Comparison of ENCODE assay signal across 11 cellular contexts in genomic region chr2:241736111-241736510, GRCh38. TPM values are rescaled to one million over a fixed set of nuclear protein-coding genes. Genes with fewer than 3 reads are reported as not detected.
A peak's percentile ranks its signal among the peaks of the same experiment; 100 is the strongest.
DNase-seq lines count a peak whose midpoint lies in the region; ATAC-seq and TF ChIP-seq lines count a peak whose summit lies in the region.
"Had no signal": no experiment of that assay in that cellular context is flagged by ENCODE, and none has a peak within 500 bp of the region (broad histone marks: within the 10 kb centered on the region; RNA-seq: fewer than 3 reads in every experiment).

No MANE protein-coding gene starts in this region.

- peaks cover 14% of the 10 kb centered on the region for H3K79me2 ChIP-seq in GM23248 (ENCODE audit: insufficient read depth)

- DNase-seq in GM23248 (no peak), T-helper 9 cell (no peak), occipital lobe (lab: John Stamatoyannopoulos, UW) (no peak), heart right ventricle (no peak), NCI-H2029 (lab: John Stamatoyannopoulos, UW) (no peak)
- DNase-seq in activated T-helper 2 cell treated with anti-CD3 and anti-CD28 coated beads, Interferon-gamma antibody, Interleukin-2, Interleukin-4, amounts not matched to agents 10 μg/mL and 5 μg/mL and 100 μg/mL, durations not matched to agents 14 hours and 24 hours and 36 hours (ENCODE audit: low spot score) = no peak
- no peak for DNase-seq in naive thymus-derived CD4-positive, alpha-beta T cell
- DNase-seq: stimulated activated CD4-positive, alpha-beta T cell treated with anti-CD3 and anti-CD28 coated beads, Interleukin-15, amount 100 ng/mL, for 24 hours had no signal

- no peak for ATAC-seq in naive thymus-derived CD4-positive, alpha-beta T cell
- ATAC-seq in heart right ventricle = no peak

- H3K9me3 ChIP-seq in BLaER1 treated with 17β-estradiol and CSF1 and Interleukin-3, amounts not matched to agents 10 nM and 100 nM (replicated peaks in 1 of 11) = no peaks in the 10 kb centered on the region
- H3K9me3 ChIP-seq in GM23248 (ENCODE audit: low read depth) = no peaks in the 10 kb centered on the region
- H3K9me3 ChIP-seq in naive thymus-derived CD4-positive, alpha-beta T cell (ENCODE audit: control insufficient read depth in 2 of 3, low read length in 3 of 3) = no peaks in the 10 kb centered on the region
- no peaks in the 10 kb centered on the region for H3K9me3 ChIP-seq in heart right ventricle

- TF ChIP-seq CTCF in heart right ventricle (IDR thresholded peaks at IDR 0.05) = no peak

- peaks cover 13% of the 10 kb centered on the region for H3K36me3 Mint-ChIP-seq in activated T-helper 2 cell treated with anti-CD3 and anti-CD28 coated beads, Interferon-gamma antibody, Interleukin-2, Interleukin-4, amounts not matched to agents 10 μg/mL and 5 μg/mL and 100 μg/mL, durations not matched to agents 14 hours and 24 hours and 36 hours (ENCODE audit: low read depth)
- peaks cover 0 to 5% (median 0%) of the 10 kb centered on the region in 5 donors for H3K36me3 Mint-ChIP-seq in naive thymus-derived CD4-positive, alpha-beta T cell

- POLR2A ChIA-PET in naive thymus-derived CD4-positive, alpha-beta T cell (lab: Charles Lee) = interaction anchor here (1.0 to 1.2 kb wide), 2 partner anchors 34 to 133 kb away, joined by 3 to 5 read pairs; partner anchors contain the start of gene ING5

- H2AFZ ChIP-seq in GM23248 = no peak overlapping the region

- H3K4me2 ChIP-seq in BLaER1 treated with 17β-estradiol and CSF1 and Interleukin-3, amounts not matched to agents 10 nM and 100 nM = peak overlapping the region; percentile 85 to 99 (median 97)
- H3K4me2 ChIP-seq in GM23248 (ENCODE audit: unreplicated experiment) = peak overlapping the region; percentile 70

- in situ Hi-C loops in GM23248 (cut with MboI) = no loop called here

- H3K4me3 Mint-ChIP-seq in activated T-helper 2 cell treated with anti-CD3 and anti-CD28 coated beads, Interferon-gamma antibody, Interleukin-2, Interleukin-4, amounts not matched to agents 10 μg/mL and 5 μg/mL and 100 μg/mL, durations not matched to agents 14 hours and 24 hours and 36 hours (ENCODE audit: low read depth) = peak overlapping the region; percentile 73
- peak overlapping the region; percentile 79 to 89 (median 84) for H3K4me3 Mint-ChIP-seq in naive thymus-derived CD4-positive, alpha-beta T cell

- H3K9ac ChIP-seq in BLaER1 treated with 17β-estradiol and CSF1 and Interleukin-3, amounts not matched to agents 10 nM and 100 nM = peak overlapping the region; percentile 88 to 96 (median 94); a peak in 18 of 22 replicates
- no peak overlapping the region for H3K9ac ChIP-seq in GM23248

- peaks cover 0 to 21% (median 5%) of the 10 kb centered on the region in 11 experiments; a peak in 6 of 22 replicates for H3K36me3 ChIP-seq in BLaER1 treated with 17β-estradiol and CSF1 and Interleukin-3, amounts not matched to agents 10 nM and 100 nM
- H3K36me3 ChIP-seq in GM23248 (ENCODE audit: low read depth) (no peaks in the 10 kb centered on the region), heart right ventricle (peaks cover 0 to 12% (median 0%) of the 10 kb centered on the region in 9 donors)
- peaks cover 0 to 12% (median 0%) of the 10 kb centered on the region in 3 experiments for H3K36me3 ChIP-seq in naive thymus-derived CD4-positive, alpha-beta T cell (ENCODE audit: control insufficient read depth in 2 of 3, insufficient read depth in 3 of 3, low read length in 3 of 3)

- 69 to 71% methylated on average over 3 of the region's 3 CpGs for WGBS in GM23248 (ENCODE audit: low coverage in 1 of 2, low lambda C conversion rate in 2 of 2, missing lambda C conversion rate in 2 of 2), 2 experiments
- 85 to 88% methylated on average over 3 of the region's 3 CpGs for WGBS in heart right ventricle, 2 donors

- peaks cover 0 to 40% (median 8%) of the 10 kb centered on the region in 11 experiments; a peak in 9 of 22 replicates for H4K20me1 ChIP-seq in BLaER1 treated with 17β-estradiol and CSF1 and Interleukin-3, amounts not matched to agents 10 nM and 100 nM
- no peaks in the 10 kb centered on the region for H4K20me1 ChIP-seq in GM23248 (ENCODE audit: insufficient read depth)

- H3K4me3 ChIP-seq in BLaER1 treated with 17β-estradiol and CSF1 and Interleukin-3, amounts not matched to agents 10 nM and 100 nM = peak overlapping the region in 8 of 10 experiments; percentile 77 to 95 (median 80); a peak in 13 of 20 replicates
- H3K4me3 ChIP-seq in GM23248 = no peak overlapping the region
- no peak overlapping the region for H3K4me3 ChIP-seq in naive thymus-derived CD4-positive, alpha-beta T cell (ENCODE audit: low read length)
- peak overlapping the region in 1 of 10 donors; percentile 86 for H3K4me3 ChIP-seq in heart right ventricle

- peak overlapping the region in 10 of 11 experiments; percentile 92 to 98 (median 94); a peak in 17 of 22 replicates for H3K27ac ChIP-seq in BLaER1 treated with 17β-estradiol and CSF1 and Interleukin-3, amounts not matched to agents 10 nM and 100 nM
- H3K27ac ChIP-seq in GM23248 (no peak overlapping the region), heart right ventricle (peak overlapping the region in 2 of 10 donors; percentile 93 to 96)
- no peak overlapping the region for H3K27ac ChIP-seq in naive thymus-derived CD4-positive, alpha-beta T cell (ENCODE audit: low read depth, low read length)

- H3K9me2 ChIP-seq in GM23248 (ENCODE audit: insufficient read depth) = no peaks in the 10 kb centered on the region

- H3K27me3 ChIP-seq in BLaER1 treated with 17β-estradiol and CSF1 and Interleukin-3, amounts not matched to agents 10 nM and 100 nM = no peaks in the 10 kb centered on the region
- H3K27me3 ChIP-seq in GM23248 (replicated peaks; ENCODE audit: insufficient read depth) = no peaks in the 10 kb centered on the region
- no peaks in the 10 kb centered on the region for H3K27me3 ChIP-seq in naive thymus-derived CD4-positive, alpha-beta T cell (ENCODE audit: control insufficient read depth in 2 of 2, insufficient read depth in 2 of 2, low read length in 2 of 2)
- no peaks in the 10 kb centered on the region for H3K27me3 ChIP-seq in heart right ventricle

- H3F3A ChIP-seq in GM23248 (ENCODE audit: insufficient read depth) = no peaks in the 10 kb centered on the region

- H3K4me1 Mint-ChIP-seq in activated T-helper 2 cell treated with anti-CD3 and anti-CD28 coated beads, Interferon-gamma antibody, Interleukin-2, Interleukin-4, amounts not matched to agents 10 μg/mL and 5 μg/mL and 100 μg/mL, durations not matched to agents 14 hours and 24 hours and 36 hours (ENCODE audit: low read depth) = peaks cover 36% of the 10 kb centered on the region
- peaks cover 9 to 59% (median 39%) of the 10 kb centered on the region in 7 donors for H3K4me1 Mint-ChIP-seq in naive thymus-derived CD4-positive, alpha-beta T cell

- CTCF ChIA-PET in naive thymus-derived CD4-positive, alpha-beta T cell (lab: Charles Lee) = no interaction called here

- intact Hi-C loops in activated T-helper 2 cell treated with anti-CD3 and anti-CD28 coated beads, Interferon-gamma antibody, Interleukin-2, Interleukin-4, amounts not matched to agents 10 μg/mL and 5 μg/mL and 100 μg/mL, durations not matched to agents 14 hours and 24 hours and 36 hours (cut with micrococcal nuclease) = no loop called here
- intact Hi-C loops in naive thymus-derived CD4-positive, alpha-beta T cell (cut with micrococcal nuclease) = loop anchor here in 1 of 2 donors (10.0 kb wide), 1 partner anchor 1171 kb away; the partner anchor contains the start of genes DUSP28 and RNPEPL1
- intact Hi-C loops in heart right ventricle (cut with DNase I) = loop anchor here in 5 of 10 donors (5.0 to 10.0 kb wide), 5 partner anchors 51 to 881 kb away; partner anchors contain the start of genes DTYMK (in 1 of the 5) and PDCD1 (in 1 of the 5)

- no peak overlapping the region for H3K27ac Mint-ChIP-seq in activated T-helper 2 cell treated with anti-CD3 and anti-CD28 coated beads, Interferon-gamma antibody, Interleukin-2, Interleukin-4, amounts not matched to agents 10 μg/mL and 5 μg/mL and 100 μg/mL, durations not matched to agents 14 hours and 24 hours and 36 hours
- H3K27ac Mint-ChIP-seq in naive thymus-derived CD4-positive, alpha-beta T cell = peak overlapping the region in 8 of 9 donors; percentile 1 to 79 (median 68)

- H3K9me3 Mint-ChIP-seq in activated T-helper 2 cell treated with anti-CD3 and anti-CD28 coated beads, Interferon-gamma antibody, Interleukin-2, Interleukin-4, amounts not matched to agents 10 μg/mL and 5 μg/mL and 100 μg/mL, durations not matched to agents 14 hours and 24 hours and 36 hours = no peaks in the 10 kb centered on the region
- no peaks in the 10 kb centered on the region for H3K9me3 Mint-ChIP-seq in naive thymus-derived CD4-positive, alpha-beta T cell

- peaks cover 80 to 90% (median 88%) of the 10 kb centered on the region in 10 experiments for H3K4me1 ChIP-seq in BLaER1 treated with 17β-estradiol and CSF1 and Interleukin-3, amounts not matched to agents 10 nM and 100 nM
- H3K4me1 ChIP-seq in GM23248 (ENCODE audit: insufficient read depth) (peaks cover 6% of the 10 kb centered on the region; the same call in 1 of the 2 replicates), heart right ventricle (peaks cover 4 to 26% (median 16%) of the 10 kb centered on the region in 9 donors)
- H3K4me1 ChIP-seq in naive thymus-derived CD4-positive, alpha-beta T cell (ENCODE audit: control insufficient read depth in 2 of 2, insufficient read depth in 2 of 2, low read length in 2 of 2) = peaks cover 21 to 22% of the 10 kb centered on the region in 2 donors

- H3K27me3 Mint-ChIP-seq in activated T-helper 2 cell treated with anti-CD3 and anti-CD28 coated beads, Interferon-gamma antibody, Interleukin-2, Interleukin-4, amounts not matched to agents 10 μg/mL and 5 μg/mL and 100 μg/mL, durations not matched to agents 14 hours and 24 hours and 36 hours (ENCODE audit: low read depth) = no peaks in the 10 kb centered on the region
- no peaks in the 10 kb centered on the region for H3K27me3 Mint-ChIP-seq in naive thymus-derived CD4-positive, alpha-beta T cell

RNA-seq across cellular contexts. Expression of gene D2HGDH, which starts 1.7 kb away (rescaled TPM):
- total RNA-seq in GM23248 (2014; rRNA removed; shearing (Covaris generic)) = 19.1 and 19.6 TPM in 2 replicates
- 8.3 and 9.7 TPM in 2 replicates for polyA plus RNA-seq in GM23248 (2016; fragmentation: Nextera tagmentation; extraction: Ambion mirVana)
- total RNA-seq in activated T-helper 2 cell treated with anti-CD3 and anti-CD28 coated beads, Interferon-gamma antibody, Interleukin-2, Interleukin-4, amounts not matched to agents 10 μg/mL and 5 μg/mL and 100 μg/mL, durations not matched to agents 14 hours and 24 hours and 36 hours = 36.5 and 39.9 TPM in 2 replicates
- total RNA-seq in naive thymus-derived CD4-positive, alpha-beta T cell = 10 to 100 TPM; 32.5 to 49.8 (median 41.1) TPM
- 1 to 10 TPM; 3.5 to 5.3 TPM for polyA plus RNA-seq in naive thymus-derived CD4-positive, alpha-beta T cell
- total RNA-seq in occipital lobe = 8.0 TPM
- total RNA-seq in heart right ventricle = 10 to 100 TPM; 15.1 to 22.8 (median 19.1) TPM
- 10 to 100 TPM in 1 of 2 donors, 1 to 10 TPM in 1; 7.6 to 24.7 TPM for polyA plus RNA-seq in heart right ventricle

RNA-seq across cellular contexts. Expression of gene ING5, which starts 34.3 kb away (rescaled TPM):
- total RNA-seq in GM23248 (2014; rRNA removed; shearing (Covaris generic)) = 13.5 and 20.3 TPM in 2 replicates
- polyA plus RNA-seq in GM23248 (2016; fragmentation: Nextera tagmentation; extraction: Ambion mirVana) = 9.8 and 10.8 TPM in 2 replicates
- 49.4 and 56.4 TPM in 2 replicates for total RNA-seq in activated T-helper 2 cell treated with anti-CD3 and anti-CD28 coated beads, Interferon-gamma antibody, Interleukin-2, Interleukin-4, amounts not matched to agents 10 μg/mL and 5 μg/mL and 100 μg/mL, durations not matched to agents 14 hours and 24 hours and 36 hours
- 100 to 1,000 TPM in 1 of 5 experiments, 10 to 100 TPM in 4; 37.5 to 102 (median 65.4) TPM for total RNA-seq in naive thymus-derived CD4-positive, alpha-beta T cell
- 10 to 100 TPM; 22.3 to 38.7 TPM for polyA plus RNA-seq in naive thymus-derived CD4-positive, alpha-beta T cell
- total RNA-seq in occipital lobe = 23.4 TPM
- 10 to 100 TPM; 10.4 to 24.6 (median 17.4) TPM for total RNA-seq in heart right ventricle
- polyA plus RNA-seq in heart right ventricle = 10 to 100 TPM; 19.0 to 49.9 TPM

RNA-seq across cellular contexts. Expression of gene GAL3ST2, which starts 40.5 kb away (rescaled TPM):
- total RNA-seq in GM23248 (2014; rRNA removed; shearing (Covaris generic)) = not detected in 2 replicates
- polyA plus RNA-seq in GM23248 (2016; fragmentation: Nextera tagmentation; extraction: Ambion mirVana) (not detected in 2 replicates), heart right ventricle (not detected)
- total RNA-seq in activated T-helper 2 cell treated with anti-CD3 and anti-CD28 coated beads, Interferon-gamma antibody, Interleukin-2, Interleukin-4, amounts not matched to agents 10 μg/mL and 5 μg/mL and 100 μg/mL, durations not matched to agents 14 hours and 24 hours and 36 hours = 1.3 and 1.9 TPM in 2 replicates
- total RNA-seq in naive thymus-derived CD4-positive, alpha-beta T cell = under 1 TPM in 3 of 5 experiments, not detected in 2; 0.17 to 0.93 (median 0.37) TPM
- polyA plus RNA-seq in naive thymus-derived CD4-positive, alpha-beta T cell = not detected
- total RNA-seq in occipital lobe (0.16 TPM), heart right ventricle (under 1 TPM in 3 of 10 donors, not detected in 7; 0.19 to 0.28 (median 0.23) TPM)
- polyA plus RNA-seq: K562, keratinocyte had no signal

RNA-seq across cellular contexts. Expression of gene DTYMK, which starts 49.5 kb away (rescaled TPM):
- 27.9 and 44.6 TPM in 2 replicates for total RNA-seq in GM23248 (2014; rRNA removed; shearing (Covaris generic))
- 78.7 and 82.6 TPM in 2 replicates for polyA plus RNA-seq in GM23248 (2016; fragmentation: Nextera tagmentation; extraction: Ambion mirVana)
- 95.9 and 98.2 TPM in 2 replicates for total RNA-seq in activated T-helper 2 cell treated with anti-CD3 and anti-CD28 coated beads, Interferon-gamma antibody, Interleukin-2, Interleukin-4, amounts not matched to agents 10 μg/mL and 5 μg/mL and 100 μg/mL, durations not matched to agents 14 hours and 24 hours and 36 hours
- total RNA-seq in naive thymus-derived CD4-positive, alpha-beta T cell = 10 to 100 TPM; 12.0 to 65.7 (median 17.0) TPM
- 10 to 100 TPM; 34.9 to 45.7 TPM for polyA plus RNA-seq in naive thymus-derived CD4-positive, alpha-beta T cell
- 10.0 TPM for total RNA-seq in occipital lobe
- total RNA-seq in heart right ventricle = 10 to 100 TPM in 3 of 10 donors, 1 to 10 TPM in 7; 6.4 to 12.4 (median 9.3) TPM
- polyA plus RNA-seq in heart right ventricle = 10 to 100 TPM in 1 of 2 donors, 1 to 10 TPM in 1; 9.2 to 18.5 TPM

Comparison
In these comparisons a context has a peak if more than half of its experiments do, and no peak if none do; other contexts are left out.
1. H3K27ac ChIP-seq: peak in BLaER1 treated with 17β-estradiol and CSF1 and Interleukin-3, amounts not matched to agents 10 nM and 100 nM (10 of 11); none in GM23248 (single experiment) and naive thymus-derived CD4-positive, alpha-beta T cell (single experiment).
2. H3K4me3 ChIP-seq: peak in BLaER1 treated with 17β-estradiol and CSF1 and Interleukin-3, amounts not matched to agents 10 nM and 100 nM (8 of 10); none in GM23248 (single experiment) and naive thymus-derived CD4-positive, alpha-beta T cell (single experiment).